1 cellular context compared by ENCODE assay signal in genomic region chr4:48127231-48127881, GRCh38.
TF ChIP-seq lines count a peak whose summit lies in the region.

No MANE protein-coding gene starts in this region.

TF ChIP-seq in H1, 55 proteins besides CTCF, POLR2A, EP300 and RAD21 (continued from another document):
- TF ChIP-seq CHD7 (IDR thresholded peaks at IDR 0.05; ENCODE audit: insufficient replicate concordance, low read length) (peak; percentile 67), EGR1 (IDR thresholded peaks at IDR 0.05; ENCODE audit: borderline replicate concordance, low read depth, low read length) (no peak), RFX5 (IDR thresholded peaks at IDR 0.05; ENCODE audit: borderline replicate concordance, low read depth, low read length) (no peak), TCF12 (IDR thresholded peaks at IDR 0.05; ENCODE audit: low read depth, low read length) (peak; percentile 79; the same call in 1 of the 2 replicates), MAX (IDR thresholded peaks at IDR 0.05) (no peak), YY1 (IDR thresholded peaks at IDR 0.05; ENCODE audit: low read depth, low read length) (0 out of 2 replicates have a peak, but pooled peaks have one; percentile 19)
